Comparison of ENCODE assay signal across 17 cellular contexts in the genomic region with DNA sequence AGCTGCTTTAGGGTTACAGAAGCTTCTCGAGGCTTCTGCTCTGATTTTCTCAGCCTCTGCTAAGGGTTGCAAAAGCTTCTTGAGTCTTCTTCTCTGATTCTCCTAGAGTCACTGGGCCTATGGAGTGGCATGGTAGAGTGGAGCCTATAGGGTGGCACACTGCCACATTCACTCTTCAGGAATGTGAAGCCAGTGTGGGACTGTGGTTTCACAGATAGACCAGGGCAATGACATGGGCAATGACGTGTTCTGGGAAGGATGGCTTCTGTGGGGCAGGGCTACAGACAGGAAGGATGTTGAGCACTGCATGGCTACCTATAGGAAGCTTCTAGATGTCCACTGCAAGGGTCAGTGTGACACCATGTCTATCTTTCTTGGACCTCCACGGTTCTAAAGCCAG.
"Had no signal": no experiment of that assay in that cellular context is flagged by ENCODE, and none has a peak within 500 bp of the region (broad histone marks: within the 10 kb centered on the region; RNA-seq: fewer than 3 reads in every experiment).

No MANE protein-coding gene starts in this region.

- H3K4me1 Mint-ChIP-seq: activated naive CD8-positive, alpha-beta T cell treated with anti-CD3 and anti-CD28 coated beads, Interleukin-2, amount 10 ng/mL, durations not matched to agents 7 days and 5 days had no signal

- H3K9me3 ChIP-seq: ascending aorta, esophagus squamous epithelium, sigmoid colon had no signal

- H3K4me3 ChIP-seq: ascending aorta, esophagus squamous epithelium, sigmoid colon had no signal

- H3K4me1 ChIP-seq: ascending aorta, esophagus squamous epithelium, sigmoid colon had no signal

- H3K27me3 ChIP-seq: ascending aorta, esophagus squamous epithelium, sigmoid colon had no signal

- H3K36me3 Mint-ChIP-seq: activated naive CD8-positive, alpha-beta T cell treated with anti-CD3 and anti-CD28 coated beads, Interleukin-2, amount 10 ng/mL, durations not matched to agents 7 days and 5 days had no signal

- ATAC-seq: activated T-cell treated with anti-CD3 and anti-CD28 coated beads, Interleukin-2, amount 50 U/mL, for 72 hours; left ventricle myocardium superior had no signal

- FAIRE-seq: keratinocyte had no signal

- H3K27ac ChIP-seq: ascending aorta, esophagus squamous epithelium, sigmoid colon had no signal

- DNase-seq: activated CD4-positive, alpha-beta memory T cell treated with anti-CD3 and anti-CD28 coated beads, Interleukin-2, amount 10 ng/mL, durations not matched to agents 7 days and 5 days; activated CD8-positive, alpha-beta memory T cell treated with anti-CD3 and anti-CD28 coated beads, Interleukin-2, amount 50 U/mL, for 4 hours; activated gamma-delta T cell treated with Interleukin-2 at 50 U/mL for 16 hours; activated naive CD8-positive, alpha-beta T cell treated with anti-CD3 and anti-CD28 coated beads, Interleukin-2, amount 10 ng/mL, durations not matched to agents 7 days and 5 days; activated T-cell treated with anti-CD3 and anti-CD28 coated beads, Interleukin-2, amount 50 U/mL, for 72 hours; esophagus squamous epithelium; foreskin melanocyte; left ventricle myocardium superior; mesendoderm; sigmoid colon; stimulated activated CD4-positive, alpha-beta T cell treated with anti-CD3 and anti-CD28 coated beads, Interleukin-12 subunit alpha, Interleukin-12 subunit beta, amount 100 ng/mL, for 4 hours; stimulated activated CD4-positive, alpha-beta T cell treated with anti-CD3 and anti-CD28 coated beads, Interleukin-2, amount 100 ng/mL, for 48 hours; stimulated activated naive CD4-positive, alpha-beta T cell treated with Interleukin-2 at 50 U/mL for 16 hours; trophoblast cell had no signal

- H3K4me3 Mint-ChIP-seq: activated CD4-positive, alpha-beta memory T cell treated with anti-CD3 and anti-CD28 coated beads, Interleukin-2, amount 10 ng/mL, durations not matched to agents 7 days and 5 days; activated naive CD8-positive, alpha-beta T cell treated with anti-CD3 and anti-CD28 coated beads, Interleukin-2, amount 10 ng/mL, durations not matched to agents 7 days and 5 days; activated T-cell treated with anti-CD3 and anti-CD28 coated beads, Interleukin-2, amount 50 U/mL, for 72 hours; nephron had no signal

- H3K36me3 ChIP-seq: ascending aorta, esophagus squamous epithelium, sigmoid colon had no signal

- H3K27ac Mint-ChIP-seq: activated CD4-positive, alpha-beta memory T cell treated with anti-CD3 and anti-CD28 coated beads, Interleukin-2, amount 10 ng/mL, durations not matched to agents 7 days and 5 days; activated naive CD8-positive, alpha-beta T cell treated with anti-CD3 and anti-CD28 coated beads, Interleukin-2, amount 10 ng/mL, durations not matched to agents 7 days and 5 days; activated T-cell treated with anti-CD3 and anti-CD28 coated beads, Interleukin-2, amount 50 U/mL, for 72 hours had no signal

- H3K9me3 Mint-ChIP-seq: activated CD4-positive, alpha-beta memory T cell treated with anti-CD3 and anti-CD28 coated beads, Interleukin-2, amount 10 ng/mL, durations not matched to agents 7 days and 5 days; activated naive CD8-positive, alpha-beta T cell treated with anti-CD3 and anti-CD28 coated beads, Interleukin-2, amount 10 ng/mL, durations not matched to agents 7 days and 5 days had no signal
